In the genomic region with DNA sequence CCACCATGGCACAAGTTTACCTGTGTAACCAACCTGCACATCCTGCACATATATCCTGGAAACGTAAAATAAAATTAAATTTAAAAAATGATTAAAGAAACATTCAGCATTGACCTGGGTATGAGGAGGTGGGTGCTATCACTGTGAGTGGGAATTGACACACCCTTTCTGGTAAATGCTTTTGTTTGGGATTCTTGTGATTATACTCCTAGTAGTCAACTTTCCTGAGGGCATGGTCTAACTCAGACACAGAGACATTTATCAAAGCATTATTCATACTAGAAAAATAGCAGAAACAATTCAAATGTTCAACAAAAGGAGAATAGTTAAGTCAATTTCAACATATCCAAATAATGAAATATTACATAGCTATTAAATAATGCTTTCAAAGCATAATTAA, we compare ENCODE assay signal across 16 cellular contexts. TPM values are rescaled to one million over a fixed set of nuclear protein-coding genes. Genes with fewer than 3 reads are reported as not detected.
DNase-seq lines count a peak whose midpoint lies in the region; ATAC-seq and TF ChIP-seq lines count a peak whose summit lies in the region.
"Had no signal": no experiment of that assay in that cellular context is flagged by ENCODE, and none has a peak within 500 bp of the region (broad histone marks: within the 10 kb centered on the region; RNA-seq: fewer than 3 reads in every experiment).

No MANE protein-coding gene starts in this region.

- H3K36me3 ChIP-seq in HEK293 (ENCODE audit: control insufficient read depth in 2 of 2, insufficient read depth in 1 of 2, low read length in 2 of 2) = no peaks in the 10 kb centered on the region
- no peaks in the 10 kb centered on the region for H3K36me3 ChIP-seq in RWPE2 (ENCODE audit: low read depth)

- peak; percentile 51 for DNase-seq in EH (ENCODE audit: low read depth)
- no peak for DNase-seq in RWPE2 (ENCODE audit: low spot score)
- peak; percentile 25 for DNase-seq in fibroblast of the aortic adventitia (ENCODE audit: low read depth)
- DNase-seq in central memory CD4-positive, alpha-beta T cell = no peak
- DNase-seq: ACHN; CD4-positive, alpha-beta memory T cell; DMS153; DMS79; H9; KG1 had no signal

- H3K27ac ChIP-seq in HEK293 (ENCODE audit: extremely low read depth, low read depth, low read length) (no peak overlapping the region), RWPE2 (ENCODE audit: poor library complexity, severe bottlenecking) (no peak overlapping the region)
- H3K27ac ChIP-seq: C4-2B had no signal

- TF ChIP-seq CTCF in HEK293 (tag by site-specific recombination; IDR thresholded peaks at IDR 0.05) = no peak
- no peak for TF ChIP-seq CTCF in RWPE2 (IDR thresholded peaks at IDR 0.05; ENCODE audit: poor library complexity, severe bottlenecking)
- no peak for TF ChIP-seq CTCF in fibroblast of the aortic adventitia (IDR thresholded peaks at IDR 0.05; ENCODE audit: insufficient read depth, low read length)

- POLR2A ChIA-PET in HEK293 (lab: Yijun Ruan, JAX) = no interaction called here

- H3K4me1 ChIP-seq in HEK293 (ENCODE audit: control insufficient read depth, insufficient read depth, low read length) (peaks cover 29% of the 10 kb centered on the region), RWPE2 (ENCODE audit: insufficient read depth, poor library complexity, severe bottlenecking) (no peaks in the 10 kb centered on the region)

- H3K27me3 ChIP-seq in RWPE2 (ENCODE audit: insufficient read depth, poor library complexity, severe bottlenecking) = no peaks in the 10 kb centered on the region

- H3K4me3 ChIP-seq in HEK293 (ENCODE audit: low read depth, low read length) (no peak overlapping the region), RWPE2 (ENCODE audit: severe bottlenecking) (no peak overlapping the region), fibroblast of the aortic adventitia (ENCODE audit: low read depth, low read length) (no peak overlapping the region)

- ATAC-seq in RWPE2 (ENCODE audit: low read depth) = peak; percentile 54; the same call in 1 of the 3 replicates
- no peak for ATAC-seq in GM21390 (IDR thresholded peaks at IDR 0.05; ENCODE audit: unreplicated experiment)
- no peak for ATAC-seq in GM21447 (IDR thresholded peaks at IDR 0.05; ENCODE audit: unreplicated experiment)
- no peak for ATAC-seq in GM19452 (IDR thresholded peaks at IDR 0.05; ENCODE audit: unreplicated experiment)
- ATAC-seq: HepG2 had no signal

- H3K9me3 ChIP-seq in HEK293 (ENCODE audit: control insufficient read depth, insufficient read depth, low read depth, low read length) = no peaks in the 10 kb centered on the region
- no peaks in the 10 kb centered on the region for H3K9me3 ChIP-seq in RWPE2 (ENCODE audit: severe bottlenecking)

- CTCF ChIA-PET in HEK293 (lab: Yijun Ruan, JAX) = interaction anchor here (0.6 kb wide), 1 partner anchor 292 kb away, joined by 3 read pairs; no protein-coding TSS in a partner anchor

TF ChIP-seq in HEK293, 187 proteins besides CTCF, POLR2A, EP300 and RAD21:
- peak; percentile 74 for TF ChIP-seq ZNF600 (tag by site-specific recombination; IDR thresholded peaks at IDR 0.05)
- TF ChIP-seq, protein P1, sequence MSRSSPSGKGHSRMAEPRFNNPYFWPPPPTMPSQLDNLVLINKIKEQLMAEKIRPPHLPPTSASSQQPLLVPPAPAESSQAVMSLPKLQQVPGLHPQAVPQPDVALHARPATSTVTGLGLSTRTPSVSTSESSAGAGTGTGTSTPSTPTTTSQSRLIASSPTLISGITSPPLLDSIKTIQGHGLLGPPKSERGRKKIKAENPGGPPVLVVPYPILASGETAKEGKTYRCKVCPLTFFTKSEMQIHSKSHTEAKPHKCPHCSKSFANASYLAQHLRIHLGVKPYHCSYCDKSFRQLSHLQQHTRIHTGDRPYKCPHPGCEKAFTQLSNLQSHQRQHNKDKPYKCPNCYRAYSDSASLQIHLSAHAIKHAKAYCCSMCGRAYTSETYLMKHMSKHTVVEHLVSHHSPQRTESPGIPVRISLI (tag by site-specific recombination; IDR thresholded peaks at IDR 0.05) = no peak

RNA-seq across cellular contexts. Expression of a gene that starts 44.2 kb away (rescaled TPM):
- 5.7 and 6.1 TPM in 2 replicates for total RNA-seq in fibroblast of the aortic adventitia (ENCODE audit: low replicate concordance)

Comparison
In these comparisons a context has a peak if more than half of its experiments do, and no peak if none do; other contexts are left out.
1. DNase-seq: peak in EH (single experiment) and fibroblast of the aortic adventitia (single experiment); none in RWPE2 (single experiment) and central memory CD4-positive, alpha-beta T cell (single experiment).